ENCODE assay signal across 1 cellular context in the genomic region with DNA sequence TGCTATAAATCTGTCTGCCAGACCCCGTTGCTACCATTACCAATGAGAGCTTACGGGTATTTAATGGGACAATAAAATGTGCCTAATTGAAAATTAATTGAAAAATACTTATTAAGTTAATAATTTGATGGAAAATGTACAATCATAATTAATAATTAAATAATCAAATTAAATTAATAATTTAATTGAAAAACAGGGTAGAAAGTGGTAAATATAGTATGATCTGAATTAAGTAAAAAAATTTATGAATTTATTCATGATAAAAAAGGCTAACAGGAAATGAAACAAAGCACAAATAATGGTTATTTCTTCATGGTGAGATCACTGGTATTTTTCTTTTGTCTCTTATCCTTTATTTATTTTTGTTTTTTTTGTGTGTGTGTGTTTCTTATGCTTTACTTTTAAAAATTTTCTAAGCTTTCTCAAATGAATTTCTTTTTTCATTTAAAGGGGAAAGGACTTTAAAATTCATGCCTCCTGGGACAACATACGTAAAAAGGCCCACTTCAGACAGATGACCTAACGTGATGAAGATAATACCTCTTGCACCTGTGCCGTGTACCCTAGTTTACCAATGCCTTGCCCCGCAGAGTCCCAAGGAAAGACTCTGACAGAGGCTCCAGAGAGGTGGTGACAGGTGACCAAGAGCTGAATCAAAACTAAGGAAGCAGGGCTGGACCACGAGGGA.
TF ChIP-seq lines count a peak whose summit lies in the region.

No MANE protein-coding gene starts in this region.

TF ChIP-seq in HepG2, 621 proteins besides CTCF, POLR2A, EP300 and RAD21:
- TF ChIP-seq TGIF2 (CRISPR knock-in tag; IDR thresholded peaks at IDR 0.05) (no peak), CCAR2 (optimal IDR thresholded peaks at IDR 0.05; ENCODE audit: low read depth, low read length) (no peak), STAT5B (CRISPR knock-in tag; IDR thresholded peaks at IDR 0.05) (no peak), CBX5 (CRISPR knock-in tag; IDR thresholded peaks at IDR 0.05; ENCODE audit: borderline replicate concordance) (no peak), DNMT3B (CRISPR knock-in tag; conservative IDR thresholded peaks at IDR 0.05) (no peak), ZSCAN21 (CRISPR knock-in tag; IDR thresholded peaks at IDR 0.05; ENCODE audit: borderline replicate concordance) (no peak), GATA4 (IDR thresholded peaks at IDR 0.05; ENCODE audit: borderline replicate concordance, low read depth) (no peak), MBD4 (IDR thresholded peaks at IDR 0.05; ENCODE audit: borderline replicate concordance, low read length) (no peak), ZNF569 (CRISPR knock-in tag; IDR thresholded peaks at IDR 0.05; ENCODE audit: borderline replicate concordance) (no peak), ZNF101 (CRISPR knock-in tag; IDR thresholded peaks at IDR 0.05; ENCODE audit: borderline replicate concordance, low read depth) (no peak), ZNF550 (CRISPR knock-in tag; IDR thresholded peaks at IDR 0.05; ENCODE audit: borderline replicate concordance) (no peak), FOSL1 (CRISPR knock-in tag; IDR thresholded peaks at IDR 0.05; ENCODE audit: borderline replicate concordance) (no peak)
- TF ChIP-seq, protein P1, sequence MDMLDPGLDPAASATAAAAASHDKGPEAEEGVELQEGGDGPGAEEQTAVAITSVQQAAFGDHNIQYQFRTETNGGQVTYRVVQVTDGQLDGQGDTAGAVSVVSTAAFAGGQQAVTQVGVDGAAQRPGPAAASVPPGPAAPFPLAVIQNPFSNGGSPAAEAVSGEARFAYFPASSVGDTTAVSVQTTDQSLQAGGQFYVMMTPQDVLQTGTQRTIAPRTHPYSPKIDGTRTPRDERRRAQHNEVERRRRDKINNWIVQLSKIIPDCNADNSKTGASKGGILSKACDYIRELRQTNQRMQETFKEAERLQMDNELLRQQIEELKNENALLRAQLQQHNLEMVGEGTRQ (IDR thresholded peaks at IDR 0.05; ENCODE audit: low read depth, low read length): no peak
- TF ChIP-seq, protein P1 (CRISPR knock-in tag; IDR thresholded peaks at IDR 0.05; ENCODE audit: borderline replicate concordance): no peak
- TF ChIP-seq, protein P2, sequence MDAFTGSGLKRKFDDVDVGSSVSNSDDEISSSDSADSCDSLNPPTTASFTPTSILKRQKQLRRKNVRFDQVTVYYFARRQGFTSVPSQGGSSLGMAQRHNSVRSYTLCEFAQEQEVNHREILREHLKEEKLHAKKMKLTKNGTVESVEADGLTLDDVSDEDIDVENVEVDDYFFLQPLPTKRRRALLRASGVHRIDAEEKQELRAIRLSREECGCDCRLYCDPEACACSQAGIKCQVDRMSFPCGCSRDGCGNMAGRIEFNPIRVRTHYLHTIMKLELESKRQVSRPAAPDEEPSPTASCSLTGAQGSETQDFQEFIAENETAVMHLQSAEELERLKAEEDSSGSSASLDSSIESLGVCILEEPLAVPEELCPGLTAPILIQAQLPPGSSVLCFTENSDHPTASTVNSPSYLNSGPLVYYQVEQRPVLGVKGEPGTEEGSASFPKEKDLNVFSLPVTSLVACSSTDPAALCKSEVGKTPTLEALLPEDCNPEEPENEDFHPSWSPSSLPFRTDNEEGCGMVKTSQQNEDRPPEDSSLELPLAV (CRISPR knock-in tag; conservative IDR thresholded peaks at IDR 0.05; ENCODE audit: low read depth): no peak
- TF ChIP-seq, protein P3, sequence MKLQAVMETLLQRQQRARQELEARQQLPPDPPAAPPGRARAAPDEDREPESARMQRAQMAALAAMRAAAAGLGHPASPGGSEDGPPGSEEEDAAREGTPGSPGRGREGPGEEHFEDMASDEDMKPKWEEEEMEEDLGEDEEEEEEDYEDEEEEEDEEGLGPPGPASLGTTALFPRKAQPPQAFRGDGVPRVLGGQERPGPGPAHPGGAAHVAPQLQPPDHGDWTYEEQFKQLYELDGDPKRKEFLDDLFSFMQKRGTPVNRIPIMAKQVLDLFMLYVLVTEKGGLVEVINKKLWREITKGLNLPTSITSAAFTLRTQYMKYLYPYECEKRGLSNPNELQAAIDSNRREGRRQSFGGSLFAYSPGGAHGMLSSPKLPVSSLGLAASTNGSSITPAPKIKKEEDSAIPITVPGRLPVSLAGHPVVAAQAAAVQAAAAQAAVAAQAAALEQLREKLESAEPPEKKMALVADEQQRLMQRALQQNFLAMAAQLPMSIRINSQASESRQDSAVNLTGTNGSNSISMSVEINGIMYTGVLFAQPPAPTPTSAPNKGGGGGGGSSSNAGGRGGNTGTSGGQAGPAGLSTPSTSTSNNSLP (IDR thresholded peaks at IDR 0.05; ENCODE audit: low read depth, low read length): no peak
- TF ChIP-seq, protein P4, sequence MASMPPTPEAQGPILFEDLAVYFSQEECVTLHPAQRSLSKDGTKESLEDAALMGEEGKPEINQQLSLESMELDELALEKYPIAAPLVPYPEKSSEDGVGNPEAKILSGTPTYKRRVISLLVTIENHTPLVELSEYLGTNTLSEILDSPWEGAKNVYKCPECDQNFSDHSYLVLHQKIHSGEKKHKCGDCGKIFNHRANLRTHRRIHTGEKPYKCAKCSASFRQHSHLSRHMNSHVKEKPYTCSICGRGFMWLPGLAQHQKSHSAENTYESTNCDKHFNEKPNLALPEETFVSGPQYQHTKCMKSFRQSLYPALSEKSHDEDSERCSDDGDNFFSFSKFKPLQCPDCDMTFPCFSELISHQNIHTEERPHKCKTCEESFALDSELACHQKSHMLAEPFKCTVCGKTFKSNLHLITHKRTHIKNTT (CRISPR knock-in tag; IDR thresholded peaks at IDR 0.05): no peak
- TF ChIP-seq, protein P5, sequence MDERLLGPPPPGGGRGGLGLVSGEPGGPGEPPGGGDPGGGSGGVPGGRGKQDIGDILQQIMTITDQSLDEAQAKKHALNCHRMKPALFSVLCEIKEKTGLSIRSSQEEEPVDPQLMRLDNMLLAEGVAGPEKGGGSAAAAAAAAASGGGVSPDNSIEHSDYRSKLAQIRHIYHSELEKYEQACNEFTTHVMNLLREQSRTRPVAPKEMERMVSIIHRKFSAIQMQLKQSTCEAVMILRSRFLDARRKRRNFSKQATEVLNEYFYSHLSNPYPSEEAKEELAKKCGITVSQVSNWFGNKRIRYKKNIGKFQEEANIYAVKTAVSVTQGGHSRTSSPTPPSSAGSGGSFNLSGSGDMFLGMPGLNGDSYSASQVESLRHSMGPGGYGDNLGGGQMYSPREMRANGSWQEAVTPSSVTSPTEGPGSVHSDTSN (CRISPR knock-in tag; IDR thresholded peaks at IDR 0.05): no peak
